In genomic region chr3:14508505-14508819, GRCh38 we compare ENCODE assay signal across 2 cellular contexts.
TF ChIP-seq lines count a peak whose summit lies in the region.

No MANE protein-coding gene starts in this region.

TF ChIP-seq in HCT116, 20 proteins besides CTCF, POLR2A, EP300 and RAD21:
- no peak for TF ChIP-seq TCF7L2 (IDR thresholded peaks at IDR 0.05; ENCODE audit: borderline replicate concordance, extremely low read depth, insufficient read depth, insufficient read length)
- TF ChIP-seq EGR1 (IDR thresholded peaks at IDR 0.05; ENCODE audit: low read depth), result no peak
- no peak for TF ChIP-seq ZBTB33 (IDR thresholded peaks at IDR 0.05; ENCODE audit: extremely low read depth, insufficient replicate concordance, low read length)
- TF ChIP-seq EZH2 (IDR thresholded peaks at IDR 0.05), result no peak
- TF ChIP-seq CEBPB (IDR thresholded peaks at IDR 0.05; ENCODE audit: low read depth), result no peak

TF ChIP-seq in K562, 482 proteins besides CTCF, POLR2A, EP300 and RAD21 (continued from another document):
- TF ChIP-seq RCOR1 (IDR thresholded peaks at IDR 0.05; ENCODE audit: borderline replicate concordance in 1 of 2, low read depth in 2 of 2, low read length in 2 of 2), result no peak
- TF ChIP-seq RFX7 (CRISPR knock-in tag; IDR thresholded peaks at IDR 0.05), result no peak
- TF ChIP-seq U2AF2 (optimal IDR thresholded peaks at IDR 0.05; ENCODE audit: low read depth, low read length), result no peak
- TF ChIP-seq MAX (CRISPR knock-in tag; IDR thresholded peaks at IDR 0.05), result 0 out of 2 replicates have a peak, but pooled peaks have one; percentile 26
- TF ChIP-seq MBD2 (IDR thresholded peaks at IDR 0.05; ENCODE audit: borderline replicate concordance, low read depth), result no peak
